In the genomic region with DNA sequence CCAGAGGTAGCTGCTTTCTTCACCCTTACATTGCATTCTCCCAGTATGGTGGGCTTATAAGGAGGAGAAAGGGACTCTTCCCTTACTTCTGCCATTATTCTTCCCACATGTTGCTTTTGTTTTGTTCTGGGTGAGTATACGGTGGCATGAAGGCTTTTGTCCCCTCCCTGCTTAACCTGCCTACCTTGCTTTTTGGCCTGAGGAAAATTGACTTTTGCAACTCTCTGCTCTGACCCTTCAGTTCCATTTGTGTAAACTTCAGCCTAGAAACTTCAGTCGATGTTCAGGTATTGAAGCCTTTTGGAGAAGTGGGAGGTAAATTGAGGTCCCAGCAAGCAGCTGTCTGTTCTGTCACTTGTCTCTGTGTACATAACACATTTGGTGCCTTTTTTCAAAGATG, we compare ENCODE assay signal across 32 cellular contexts.
"Had no signal": no experiment of that assay in that cellular context is flagged by ENCODE, and none has a peak within 500 bp of the region (broad histone marks: within the 10 kb centered on the region; RNA-seq: fewer than 3 reads in every experiment).

No MANE protein-coding gene starts in this region.

- H3K36me3 Mint-ChIP-seq: natural killer cell treated with Interleukin-12 subunit alpha and Interleukin-12 subunit beta and Interleukin-15 and Interleukin-18, amount 100 ng/mL, for 72 hours; stimulated activated memory B cell treated with anti-CD40 and anti-IgM and Interleukin-4, amounts not matched to agents 10 μg/mL and 1 μg/mL and 100 μg/mL, for 72 hours; type B pancreatic cell had no signal

- H3K27ac Mint-ChIP-seq: naive thymus-derived CD8-positive, alpha-beta T cell; natural killer cell treated with Interleukin-12 subunit alpha and Interleukin-12 subunit beta and Interleukin-15 and Interleukin-18, amount 100 ng/mL, for 72 hours; nephron progenitor cell; progenitor cell of endocrine pancreas; stimulated activated memory B cell treated with anti-CD40 and anti-IgM and Interleukin-4, amounts not matched to agents 10 μg/mL and 1 μg/mL and 100 μg/mL, for 72 hours; stimulated activated naive CD8-positive, alpha-beta T cell treated with anti-CD3 and anti-CD28 coated beads, Interleukin-15, amount 100 ng/mL, for 72 hours; type B pancreatic cell had no signal

- ATAC-seq: naive thymus-derived CD8-positive, alpha-beta T cell; natural killer cell treated with Interleukin-12 subunit alpha and Interleukin-12 subunit beta and Interleukin-15 and Interleukin-18, amount 100 ng/mL, for 72 hours; psoas muscle; right cardiac atrium; sciatic nerve; stimulated activated naive CD8-positive, alpha-beta T cell treated with anti-CD3 and anti-CD28 coated beads, Interleukin-15, amount 100 ng/mL, for 72 hours; stimulated activated naive CD8-positive, alpha-beta T cell treated with anti-CD3 and anti-CD28 coated beads, Interleukin-15, Interleukin-2, amounts not matched to agents 100 U/mL and 50 U/mL, for 24 hours; upper lobe of right lung had no signal

- H3K79me2 ChIP-seq: parathyroid adenoma had no signal

- H3K36me3 ChIP-seq: ovary, spleen, suprapubic skin, tibial artery, transverse colon, upper lobe of right lung, uterus had no signal

- H3K4me1 Mint-ChIP-seq: naive thymus-derived CD8-positive, alpha-beta T cell; neural crest cell; stimulated activated naive CD8-positive, alpha-beta T cell treated with anti-CD3 and anti-CD28 coated beads, Interleukin-15, amount 100 ng/mL, for 72 hours had no signal

- H3K4me2 ChIP-seq: smooth muscle cell had no signal

- H2AFZ ChIP-seq: parathyroid adenoma had no signal

- H3K4me1 ChIP-seq: parathyroid adenoma, spleen, suprapubic skin, testis, tibial artery, transverse colon, upper lobe of right lung, uterus had no signal

- H3K27me3 Mint-ChIP-seq: progenitor cell of endocrine pancreas; stimulated activated memory B cell treated with anti-CD40 and anti-IgM and Interleukin-4, amounts not matched to agents 10 μg/mL and 1 μg/mL and 100 μg/mL, for 72 hours; type B pancreatic cell had no signal

- DNase-seq: naive thymus-derived CD8-positive, alpha-beta T cell; nephron progenitor cell; occipital lobe; ovary; posterior cingulate gyrus; psoas muscle; right cardiac atrium; spleen; stimulated activated CD4-positive, alpha-beta T cell treated with anti-CD3 and anti-CD28 coated beads, Interleukin-12 subunit alpha, Interleukin-12 subunit beta, amount 100 ng/mL, for 4 hours; stimulated activated CD4-positive, alpha-beta T cell treated with anti-CD3 and anti-CD28 coated beads, Interleukin-1b, Interleukin-23, amount 100 ng/mL, for 48 hours; stimulated activated CD4-positive, alpha-beta T cell treated with anti-CD3 and anti-CD28 coated beads, Interleukin-4, amount 100 ng/mL, for 1 hour; stimulated activated CD4-positive, alpha-beta T cell treated with anti-CD3 and anti-CD28 coated beads, Interleukin-4, amount 100 ng/mL, for 4 hours; stimulated activated CD8-positive, alpha-beta memory T cell treated with anti-CD3 and anti-CD28 coated beads, Interleukin-4, amount 100 ng/mL, for 48 hours; stimulated activated naive CD4-positive, alpha-beta T cell; stimulated activated naive CD8-positive, alpha-beta T cell treated with anti-CD3 and anti-CD28 coated beads, Interleukin-15, amount 100 ng/mL, for 72 hours; stimulated activated naive CD8-positive, alpha-beta T cell treated with anti-CD3 and anti-CD28 coated beads, Interleukin-15, Interleukin-2, amounts not matched to agents 100 U/mL and 50 U/mL, for 24 hours; substantia nigra; testis; tibial artery; transverse colon; upper lobe of right lung; uterus had no signal

- H3K27me3 ChIP-seq: ovary, spleen, suprapubic skin, testis, tibial artery, transverse colon, upper lobe of right lung, uterus had no signal

- H3K9me3 ChIP-seq: ovary, psoas muscle, spleen, suprapubic skin, testis, tibial artery, transverse colon, upper lobe of right lung, uterus had no signal

- H3K9me3 Mint-ChIP-seq: natural killer cell treated with Interleukin-12 subunit alpha and Interleukin-12 subunit beta and Interleukin-15 and Interleukin-18, amount 100 ng/mL, for 72 hours; stimulated activated memory B cell treated with anti-CD40 and anti-IgM and Interleukin-4, amounts not matched to agents 10 μg/mL and 1 μg/mL and 100 μg/mL, for 72 hours; stimulated activated naive CD8-positive, alpha-beta T cell treated with anti-CD3 and anti-CD28 coated beads, Interleukin-15, amount 100 ng/mL, for 72 hours; type B pancreatic cell had no signal

- H3K9ac ChIP-seq: parathyroid adenoma had no signal

- H3K4me3 Mint-ChIP-seq: naive thymus-derived CD8-positive, alpha-beta T cell; natural killer cell treated with Interleukin-12 subunit alpha and Interleukin-12 subunit beta and Interleukin-15 and Interleukin-18, amount 100 ng/mL, for 72 hours; nephron progenitor cell; neural crest cell; stimulated activated memory B cell treated with anti-CD40 and anti-IgM and Interleukin-4, amounts not matched to agents 10 μg/mL and 1 μg/mL and 100 μg/mL, for 72 hours; stimulated activated naive CD8-positive, alpha-beta T cell treated with anti-CD3 and anti-CD28 coated beads, Interleukin-15, amount 100 ng/mL, for 72 hours; type B pancreatic cell had no signal

- H3K27ac ChIP-seq: ovary, parathyroid adenoma, psoas muscle, skin epidermis, spleen, suprapubic skin, testis, tibial artery, transverse colon, upper lobe of right lung, uterus had no signal

- H3K4me3 ChIP-seq: ovary, psoas muscle, skin epidermis, smooth muscle cell, spleen, suprapubic skin, testis, tibial artery, transverse colon, upper lobe of right lung, uterus had no signal
